ENCODE assay signal across 20 cellular contexts in the genomic region with DNA sequence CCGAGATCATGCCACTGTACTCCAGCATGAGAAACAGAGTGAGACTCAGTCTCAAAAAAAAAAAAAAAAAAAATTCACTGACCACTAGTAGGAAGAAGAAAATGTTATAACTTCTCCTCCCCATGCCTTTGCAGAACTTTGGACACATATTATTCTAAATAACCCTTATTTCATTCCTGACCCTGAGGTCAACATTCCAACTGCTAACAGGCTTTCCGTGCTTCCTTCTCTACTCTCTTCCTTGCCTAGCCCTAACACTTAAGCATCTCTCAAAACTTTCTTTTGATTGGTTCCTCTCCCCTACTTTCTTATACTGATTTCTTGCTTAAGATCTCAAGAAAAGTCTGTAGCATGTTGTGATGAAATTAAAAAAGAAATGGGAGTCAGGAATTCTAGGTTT.
DNase-seq lines count a peak whose midpoint lies in the region; ATAC-seq, FAIRE-seq and TF ChIP-seq lines count a peak whose summit lies in the region.
"Had no signal": no experiment of that assay in that cellular context is flagged by ENCODE, and none has a peak within 500 bp of the region (broad histone marks: within the 10 kb centered on the region; RNA-seq: fewer than 3 reads in every experiment).

No MANE protein-coding gene starts in this region.

- TF ChIP-seq POLR2A in HepG2 (IDR thresholded peaks at IDR 0.05; ENCODE audit: insufficient read depth in 1 of 2, low read depth in 2 of 2, low read length in 2 of 2): no peak

- TF ChIP-seq EP300 in HepG2 (IDR thresholded peaks at IDR 0.05; ENCODE audit: low read depth in 2 of 2, low read length in 2 of 2) (no peak), HepG2 (CRISPR knock-in tag; IDR thresholded peaks at IDR 0.05; ENCODE audit: borderline replicate concordance) (no peak)

- H3K9me3 ChIP-seq in liver (ENCODE audit: control insufficient read depth in 4 of 4, low read length in 3 of 4): no peaks in the 10 kb centered on the region
- no peaks in the 10 kb centered on the region for H3K9me3 ChIP-seq in HepG2 (ENCODE audit: low read length)
- H3K9me3 ChIP-seq: A549; BLaER1 treated with 17β-estradiol and CSF1 and Interleukin-3, amounts not matched to agents 10 nM and 100 nM; Caco-2 had no signal

- H4K20me1 ChIP-seq in HepG2 (ENCODE audit: insufficient read depth, low read length): no peaks in the 10 kb centered on the region
- H4K20me1 ChIP-seq: BLaER1 treated with 17β-estradiol and CSF1 and Interleukin-3, amounts not matched to agents 10 nM and 100 nM had no signal

- H3K27me3 ChIP-seq in liver (ENCODE audit: control insufficient read depth in 4 of 4, insufficient read depth in 4 of 4, low read length in 3 of 4) (no peaks in the 10 kb centered on the region), HepG2 (ENCODE audit: control insufficient read depth in 1 of 2, insufficient read depth in 2 of 2, low read length in 2 of 2) (no peaks in the 10 kb centered on the region)
- H3K27me3 ChIP-seq: BLaER1 treated with 17β-estradiol and CSF1 and Interleukin-3, amounts not matched to agents 10 nM and 100 nM had no signal

- CTCF ChIA-PET in HepG2 (lab: Yijun Ruan, JAX; ENCODE audit: low intra/inter-chr PET ratio, low total read pairs): no interaction called here

- H3K4me1 ChIP-seq in liver (ENCODE audit: control insufficient read depth in 4 of 4, insufficient read depth in 4 of 4, low read length in 3 of 4) (no peaks in the 10 kb centered on the region), HepG2 (ENCODE audit: insufficient read depth, low read length) (no peaks in the 10 kb centered on the region)
- H3K4me1 ChIP-seq: A549; BLaER1 treated with 17β-estradiol and CSF1 and Interleukin-3, amounts not matched to agents 10 nM and 100 nM; Caco-2 had no signal

- H3K4me3 ChIP-seq in liver (ENCODE audit: low read depth in 1 of 3, low read length in 3 of 3) (no peak overlapping the region), HepG2 (replicated peaks in 1 of 3; ENCODE audit: insufficient read depth in 1 of 3, low read depth in 2 of 3, low read length in 3 of 3) (no peak overlapping the region)
- H3K4me3 ChIP-seq: A549; BLaER1 treated with 17β-estradiol and CSF1 and Interleukin-3, amounts not matched to agents 10 nM and 100 nM had no signal

- no peak for ATAC-seq in HepG2
- ATAC-seq in left colon: peak; percentile 20
- ATAC-seq in HG03139 (IDR thresholded peaks at IDR 0.05; ENCODE audit: unreplicated experiment): no peak
- ATAC-seq: A549; CD8-positive, alpha-beta T cell had no signal

- no peak overlapping the region for H3K27ac ChIP-seq in liver (ENCODE audit: low read depth in 1 of 2, low read length in 2 of 2)
- no peak overlapping the region for H3K27ac ChIP-seq in HepG2 (ENCODE audit: extremely low read length, insufficient read depth, low read length)
- H3K27ac ChIP-seq: 22Rv1; A549; BLaER1 treated with 17β-estradiol and CSF1 and Interleukin-3, amounts not matched to agents 10 nM and 100 nM; C4-2B had no signal

- TF ChIP-seq RAD21 in liver (IDR thresholded peaks at IDR 0.05) (no peak), HepG2 (CRISPR knock-in tag; IDR thresholded peaks at IDR 0.05) (no peak)

- POLR2A ChIA-PET in HepG2 (lab: Yijun Ruan, JAX): no interaction called here

- in situ Hi-C loops in HepG2 (cut with HindIII; ENCODE audit: extremely low pct_ligation_motif_present, low pct_unique_long_range_greater_than_20kb): no loop called here

- H3K9ac ChIP-seq in liver (ENCODE audit: low read depth in 1 of 2, low read length in 2 of 2) (no peak overlapping the region), HepG2 (ENCODE audit: insufficient read depth, low read depth, low read length) (no peak overlapping the region)
- H3K9ac ChIP-seq: BLaER1 treated with 17β-estradiol and CSF1 and Interleukin-3, amounts not matched to agents 10 nM and 100 nM had no signal

- no peak overlapping the region for H3K4me2 ChIP-seq in HepG2 (ENCODE audit: low read depth, low read length)
- H3K4me2 ChIP-seq: A549; BLaER1 treated with 17β-estradiol and CSF1 and Interleukin-3, amounts not matched to agents 10 nM and 100 nM had no signal

- DNase-seq in HepG2 (ENCODE audit: low spot score) (no peak), left colon (no peak), SHP77 (lab: John Stamatoyannopoulos, UW) (no peak)
- DNase-seq: AML-193; Caco-2; Calu3; CD4-positive, alpha-beta T cell; CD8-positive, alpha-beta T cell; DND-41; GF-D8 had no signal

- no peak for FAIRE-seq in HepG2 (lab: Jason Lieb, UNC)
- FAIRE-seq: A549, D721Med, G401.6, GM12891, GM19239 had no signal

- intact Hi-C loops in HepG2 (cut with micrococcal nuclease; ENCODE audit: unreplicated experiment): no loop called here
- intact Hi-C loops in left colon (cut with DNase I, micrococcal nuclease): no loop called here

- no TSS peak for BruUV-seq in HepG2 (replicated peaks; lab: Mats Ljungman, UMichigan)

- H3K79me2 ChIP-seq in HepG2 (ENCODE audit: insufficient read depth, low read length): no peaks in the 10 kb centered on the region

- TF ChIP-seq CTCF in liver (IDR thresholded peaks at IDR 0.05; ENCODE audit: low read depth, low read length, missing input control): no peak
- TF ChIP-seq CTCF in HepG2 (CRISPR knock-in tag; IDR thresholded peaks at IDR 0.05): no peak

- 78% methylated on average over 2 of the region's 2 CpGs for WGBS in liver
- 2% methylated on average over 2 of the region's 2 CpGs for WGBS in HepG2 (ENCODE audit: low lambda C conversion rate)

- H3K36me3 ChIP-seq in liver (ENCODE audit: control insufficient read depth in 4 of 4, insufficient read depth in 3 of 4, low read depth in 1 of 4, low read length in 3 of 4) (no peaks in the 10 kb centered on the region), HepG2 (replicated peaks in 1 of 2; ENCODE audit: control insufficient read depth in 1 of 2, insufficient read depth in 2 of 2, low read length in 2 of 2) (no peaks in the 10 kb centered on the region)
- H3K36me3 ChIP-seq: BLaER1 treated with 17β-estradiol and CSF1 and Interleukin-3, amounts not matched to agents 10 nM and 100 nM had no signal

- no peak overlapping the region for H2AFZ ChIP-seq in HepG2 (ENCODE audit: low read length)

TF ChIP-seq in liver, 16 proteins besides CTCF, POLR2A, EP300 and RAD21:
- TF ChIP-seq RXRA (IDR thresholded peaks at IDR 0.05) (peak in 1 of 2 donors; percentile 7), NR2F2 (IDR thresholded peaks at IDR 0.05) (peak; percentile 74), HNF4A (conservative IDR thresholded peaks at IDR 0.05) (no peak)
TF ChIP-seq in liver: peak in this region for 2.

TF ChIP-seq in HepG2, 621 proteins besides CTCF, POLR2A, EP300 and RAD21:
- TF ChIP-seq PPARG (CRISPR knock-in tag; conservative IDR thresholded peaks at IDR 0.05) (no peak), CENPT (CRISPR knock-in tag; IDR thresholded peaks at IDR 0.05; ENCODE audit: low read depth) (no peak), MAZ (IDR thresholded peaks at IDR 0.05; ENCODE audit: borderline replicate concordance, low read depth, low read length) (no peak), MAZ (CRISPR knock-in tag; IDR thresholded peaks at IDR 0.05; ENCODE audit: low read depth) (no peak)
- TF ChIP-seq, protein P1, sequence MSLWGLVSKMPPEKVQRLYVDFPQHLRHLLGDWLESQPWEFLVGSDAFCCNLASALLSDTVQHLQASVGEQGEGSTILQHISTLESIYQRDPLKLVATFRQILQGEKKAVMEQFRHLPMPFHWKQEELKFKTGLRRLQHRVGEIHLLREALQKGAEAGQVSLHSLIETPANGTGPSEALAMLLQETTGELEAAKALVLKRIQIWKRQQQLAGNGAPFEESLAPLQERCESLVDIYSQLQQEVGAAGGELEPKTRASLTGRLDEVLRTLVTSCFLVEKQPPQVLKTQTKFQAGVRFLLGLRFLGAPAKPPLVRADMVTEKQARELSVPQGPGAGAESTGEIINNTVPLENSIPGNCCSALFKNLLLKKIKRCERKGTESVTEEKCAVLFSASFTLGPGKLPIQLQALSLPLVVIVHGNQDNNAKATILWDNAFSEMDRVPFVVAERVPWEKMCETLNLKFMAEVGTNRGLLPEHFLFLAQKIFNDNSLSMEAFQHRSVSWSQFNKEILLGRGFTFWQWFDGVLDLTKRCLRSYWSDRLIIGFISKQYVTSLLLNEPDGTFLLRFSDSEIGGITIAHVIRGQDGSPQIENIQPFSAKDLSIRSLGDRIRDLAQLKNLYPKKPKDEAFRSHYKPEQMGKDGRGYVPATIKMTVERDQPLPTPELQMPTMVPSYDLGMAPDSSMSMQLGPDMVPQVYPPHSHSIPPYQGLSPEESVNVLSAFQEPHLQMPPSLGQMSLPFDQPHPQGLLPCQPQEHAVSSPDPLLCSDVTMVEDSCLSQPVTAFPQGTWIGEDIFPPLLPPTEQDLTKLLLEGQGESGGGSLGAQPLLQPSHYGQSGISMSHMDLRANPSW (CRISPR knock-in tag; IDR thresholded peaks at IDR 0.05; ENCODE audit: borderline replicate concordance): no peak
- TF ChIP-seq, protein P2, sequence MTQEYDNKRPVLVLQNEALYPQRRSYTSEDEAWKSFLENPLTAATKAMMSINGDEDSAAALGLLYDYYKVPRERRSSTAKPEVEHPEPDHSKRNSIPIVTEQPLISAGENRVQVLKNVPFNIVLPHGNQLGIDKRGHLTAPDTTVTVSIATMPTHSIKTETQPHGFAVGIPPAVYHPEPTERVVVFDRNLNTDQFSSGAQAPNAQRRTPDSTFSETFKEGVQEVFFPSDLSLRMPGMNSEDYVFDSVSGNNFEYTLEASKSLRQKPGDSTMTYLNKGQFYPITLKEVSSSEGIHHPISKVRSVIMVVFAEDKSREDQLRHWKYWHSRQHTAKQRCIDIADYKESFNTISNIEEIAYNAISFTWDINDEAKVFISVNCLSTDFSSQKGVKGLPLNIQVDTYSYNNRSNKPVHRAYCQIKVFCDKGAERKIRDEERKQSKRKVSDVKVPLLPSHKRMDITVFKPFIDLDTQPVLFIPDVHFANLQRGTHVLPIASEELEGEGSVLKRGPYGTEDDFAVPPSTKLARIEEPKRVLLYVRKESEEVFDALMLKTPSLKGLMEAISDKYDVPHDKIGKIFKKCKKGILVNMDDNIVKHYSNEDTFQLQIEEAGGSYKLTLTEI (CRISPR knock-in tag; conservative IDR thresholded peaks at IDR 0.05): no peak
